Comparison of ENCODE assay signal across 8 cellular contexts in genomic region chr2:112794131-112794733, GRCh38. TPM values are rescaled to one million over a fixed set of nuclear protein-coding genes. Genes with fewer than 3 reads are reported as not detected.
DNase-seq lines count a peak whose midpoint lies in the region; ATAC-seq and TF ChIP-seq lines count a peak whose summit lies in the region.

No MANE protein-coding gene starts in this region.

- peaks cover 18% of the 10 kb centered on the region for H3K9me3 Mint-ChIP-seq in WTC11

- no peaks in the 10 kb centered on the region for H3K9me3 ChIP-seq in hepatocyte (ENCODE audit: low read depth)

- peak; percentile 56 for ATAC-seq in HG03442 (IDR thresholded peaks at IDR 0.05; ENCODE audit: unreplicated experiment)
- ATAC-seq in WTC11, result no peak
- no peak for ATAC-seq in GM18873 (IDR thresholded peaks at IDR 0.05; ENCODE audit: low FRiP score, unreplicated experiment)

- peak overlapping the region; percentile 71 for H3K27ac ChIP-seq in hepatocyte

- TF ChIP-seq CTCF in WTC11 (IDR thresholded peaks at IDR 0.05) (no peak), hepatocyte (IDR thresholded peaks at IDR 0.05; ENCODE audit: poor library complexity) (no peak)

- H3K4me2 ChIP-seq in hepatocyte, result no peak overlapping the region

- peak; percentile 65 for DNase-seq in activated effector memory CD4-positive, alpha-beta T cell treated with anti-CD3 and anti-CD28 coated beads, Interleukin-2, amount 50 U/mL, for 16 hours
- DNase-seq in activated effector memory CD4-positive, alpha-beta T cell treated with Interleukin-2 at 50 U/mL for 16 hours, result no peak
- DNase-seq in WTC11 (ENCODE audit: low spot score), result no peak
- DNase-seq in hepatocyte (ENCODE audit: low spot score), result peak; percentile 63
- DNase-seq in ureter (ENCODE audit: low spot score), result peak; percentile 73
- no peak for DNase-seq in G401 (ENCODE audit: low spot score)

- POLR2A ChIA-PET in WTC11 (lab: Charles Lee), result no interaction called here

- CTCF ChIA-PET in WTC11 (lab: Charles Lee), result interaction anchor here (1.0 kb wide), 1 partner anchor 45 kb away, joined by 3 read pairs; no protein-coding TSS in a partner anchor

- no peaks in the 10 kb centered on the region for H3K79me2 ChIP-seq in hepatocyte

- peak overlapping the region; percentile 5; the same call in 1 of the 2 replicates for H3K27ac Mint-ChIP-seq in WTC11

- no peak overlapping the region for H3K4me3 ChIP-seq in hepatocyte

- 56% methylated on average over 5 of the region's 5 CpGs for WGBS in hepatocyte (ENCODE audit: low lambda C conversion rate, missing lambda C conversion rate)

- H3K9me2 ChIP-seq in hepatocyte (replicated peaks; ENCODE audit: insufficient read depth), result no peaks in the 10 kb centered on the region

- no peaks in the 10 kb centered on the region for H4K20me1 ChIP-seq in hepatocyte (ENCODE audit: insufficient read depth, poor library complexity, severe bottlenecking)

- H2AFZ ChIP-seq in hepatocyte, result no peak overlapping the region

- no peaks in the 10 kb centered on the region for H3K27me3 ChIP-seq in hepatocyte

- H3K4me1 Mint-ChIP-seq in WTC11, result peaks cover 56% of the 10 kb centered on the region

- H3K4me3 Mint-ChIP-seq in WTC11, result no peak overlapping the region

- no peaks in the 10 kb centered on the region; the same call in 1 of the 2 replicates for H3K27me3 Mint-ChIP-seq in WTC11 (ENCODE audit: low read depth)

- no peaks in the 10 kb centered on the region for H3K36me3 ChIP-seq in hepatocyte (replicated peaks; ENCODE audit: insufficient read depth, low read depth)

- peaks cover 8% of the 10 kb centered on the region for H3K36me3 Mint-ChIP-seq in WTC11

- H3K4me1 ChIP-seq in hepatocyte (ENCODE audit: insufficient read depth), result no peaks in the 10 kb centered on the region

- in situ Hi-C loops in G401 (cut with HindIII; ENCODE audit: low sequenced_read_pairs), result no loop called here

TF ChIP-seq in WTC11, 78 proteins besides CTCF, POLR2A, EP300 and RAD21:
- TF ChIP-seq GABPB1 (CRISPR knock-in tag; IDR thresholded peaks at IDR 0.05) (peak; percentile 99), ESRRA (CRISPR knock-in tag; IDR thresholded peaks at IDR 0.05; ENCODE audit: borderline replicate concordance) (no peak)

RNA-seq across cellular contexts. Expression of gene IL1A, which starts 9.9 kb away (rescaled TPM):
- total RNA-seq in WTC11 (2021) (0.34 to 0.55 TPM (median 0.42 TPM) in 3 replicates), hepatocyte (2.3 and 3.1 TPM in 2 replicates), ureter (5.9 TPM)
- 1.1 and 1.4 TPM in 2 replicates for polyA plus RNA-seq in hepatocyte
- total RNA-seq in G401 (2014; rRNA removed; shearing (Covaris generic)), result not detected in 2 replicates

RNA-seq across cellular contexts. Expression of gene CKAP2L, which starts 29.8 kb away (rescaled TPM):
- total RNA-seq in WTC11 (2021), result 17.7 to 25.6 TPM (median 17.9 TPM) in 3 replicates
- total RNA-seq in hepatocyte, result 4.3 and 8.1 TPM in 2 replicates
- polyA plus RNA-seq in hepatocyte, result 5.0 and 7.2 TPM in 2 replicates
- total RNA-seq in ureter, result 1.2 TPM
- 6.5 and 7.7 TPM in 2 replicates for total RNA-seq in G401 (2014; rRNA removed; shearing (Covaris generic))

RNA-seq across cellular contexts. Expression of gene IL1B, which starts 42.3 kb away (rescaled TPM):
- total RNA-seq in WTC11 (2021) (not detected in 3 replicates), hepatocyte (0.76 and 1.1 TPM in 2 replicates), ureter (3.5 TPM)
- 1.2 and 2.4 TPM in 2 replicates for polyA plus RNA-seq in hepatocyte
- not detected in 2 replicates for total RNA-seq in G401 (2014; rRNA removed; shearing (Covaris generic))

Comparison
In these comparisons a context has a peak if more than half of its experiments do, and no peak if none do; other contexts are left out.
1. DNase-seq: peak in activated effector memory CD4-positive, alpha-beta T cell treated with anti-CD3 and anti-CD28 coated beads, Interleukin-2, amount 50 U/mL, for 16 hours (single experiment), hepatocyte (single experiment) and ureter (single experiment); none in activated effector memory CD4-positive, alpha-beta T cell treated with Interleukin-2 at 50 U/mL for 16 hours (single experiment), WTC11 (single experiment) and G401 (single experiment).